ENCODE assay signal across 8 cellular contexts in the genomic region with DNA sequence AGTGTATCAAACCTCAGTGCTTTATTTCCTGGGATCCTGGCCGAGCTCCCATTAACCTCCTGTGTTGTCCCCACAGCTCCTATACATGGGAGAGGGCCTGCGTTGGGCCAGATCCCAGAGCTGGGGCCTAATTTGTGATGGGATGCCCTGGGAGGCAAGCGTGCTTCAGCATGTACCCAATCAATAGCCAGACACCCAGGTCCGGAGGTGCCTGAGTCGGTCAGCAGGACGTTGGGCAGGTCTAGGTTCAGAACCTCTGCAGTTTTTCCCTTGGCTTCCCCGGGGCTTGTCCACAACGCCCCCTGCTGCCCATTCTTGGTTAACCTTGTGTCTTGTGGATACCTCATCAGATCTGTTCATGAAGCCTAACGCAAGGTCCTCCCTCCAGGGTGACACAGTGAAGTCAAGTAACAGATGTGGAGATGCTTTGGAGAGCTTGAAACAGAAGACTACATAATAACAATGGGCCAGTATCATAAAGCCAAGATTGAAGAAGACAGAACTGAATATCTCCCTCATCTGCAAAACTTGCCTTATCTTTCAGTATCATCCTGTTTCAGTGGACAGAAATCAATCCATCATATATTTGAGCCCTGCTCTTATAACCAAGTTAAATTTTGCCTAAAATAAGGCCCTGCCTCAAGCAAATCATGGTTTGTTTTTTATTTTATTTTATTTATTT. TPM values are rescaled to one million over a fixed set of nuclear protein-coding genes. Genes with fewer than 3 reads are reported as not detected.
DNase-seq lines count a peak whose midpoint lies in the region; ATAC-seq, FAIRE-seq and TF ChIP-seq lines count a peak whose summit lies in the region.
"Not testable (repeated sequence)": the region's sequence is repeated elsewhere in the genome, so short reads cannot be mapped to it uniquely, and the experiment has no call there.

No MANE protein-coding gene starts in this region.

- not testable (repeated sequence) for H3K23ac ChIP-seq in H1 (ENCODE audit: insufficient read length)

- not testable (repeated sequence) for H3K79me2 ChIP-seq in KMS-11 (ENCODE audit: insufficient read depth, low read depth); H1 (ENCODE audit: control insufficient read depth in 1 of 2, insufficient read depth in 2 of 2, low read length in 2 of 2)

- not testable (repeated sequence) for TF ChIP-seq POLR2A in H1 (IDR thresholded peaks at IDR 0.05; ENCODE audit: control extremely low read depth in 1 of 2, low read depth in 2 of 2, low read length in 2 of 2)

- H2BK15ac ChIP-seq in H1 (ENCODE audit: low read length), result not testable (repeated sequence)

- not testable (repeated sequence) for H3K36me3 ChIP-seq in KMS-11 (ENCODE audit: insufficient read depth); H1 (ENCODE audit: control insufficient read depth in 2 of 4, insufficient read depth in 4 of 4, low read length in 3 of 4)

- peak overlapping the region; percentile 22; the same call in 1 of the 2 replicates for H3K18ac ChIP-seq in H1 (ENCODE audit: extremely low read depth, low read length)

- TF ChIP-seq EP300 in H1 (IDR thresholded peaks at IDR 0.05; ENCODE audit: borderline replicate concordance in 1 of 2, low read depth in 2 of 2, low read length in 2 of 2), result not testable (repeated sequence)

- not testable (repeated sequence) for H4K5ac ChIP-seq in H1 (ENCODE audit: insufficient read length, low read depth, low read length)

- not testable (repeated sequence) for H3K14ac ChIP-seq in H1 (ENCODE audit: insufficient read length)

- TF ChIP-seq CTCF in KMS-11 (conservative IDR thresholded peaks at IDR 0.05; ENCODE audit: low read depth, low read length) (peak; percentile 91), H1 (IDR thresholded peaks at IDR 0.05; ENCODE audit: control extremely low read depth in 1 of 3, insufficient read depth in 1 of 3, low read depth in 1 of 3, low read length in 3 of 3) (peak; percentile 62 to 82 (median 78))

- 0 out of 2 replicates have a peak overlapping the region, but pooled peaks have one; percentile 36 for H2BK20ac ChIP-seq in H1 (ENCODE audit: low read length)

- not testable (repeated sequence) for H2BK12ac ChIP-seq in H1 (ENCODE audit: low read depth, low read length)

- H4K8ac ChIP-seq in H1 (ENCODE audit: extremely low read depth, insufficient read depth, low read length), result not testable (repeated sequence)

- not testable (repeated sequence) for H3K27ac ChIP-seq in KMS-11; H1 (ENCODE audit: low read depth, low read length)

- H3K4ac ChIP-seq in H1 (replicated peaks; ENCODE audit: insufficient read length, low read depth, low read length), result not testable (repeated sequence)

- DNase-seq in COR-L47 (lab: John Stamatoyannopoulos, UW), result peak; percentile 55
- peak; percentile 86 for DNase-seq in OCI-M1 (lab: John Stamatoyannopoulos, UW)
- DNase-seq in activated CD8-positive, alpha-beta memory T cell treated with anti-CD3 and anti-CD28 coated beads, Interleukin-2, amount 50 U/mL, for 1 hour (ENCODE audit: extremely low read depth), result peak; percentile 73
- peak; percentile 78 to 95 for DNase-seq in H1 (ENCODE audit: low read depth in 1 of 2, low spot score in 2 of 2)
- DNase-seq in medulla oblongata (ENCODE audit: extremely low spot score), result peak; percentile 90
- DNase-seq in stimulated activated CD8-positive, alpha-beta memory T cell treated with anti-CD3 and anti-CD28 coated beads, Interleukin-15, amount 100 ng/mL, for 24 hours (ENCODE audit: low read depth), result peak; percentile 73

- ATAC-seq in GM21360 (IDR thresholded peaks at IDR 0.05; ENCODE audit: unreplicated experiment), result peak; percentile 73

- not testable (repeated sequence) for H3K4me3 ChIP-seq in KMS-11 (IDR thresholded peaks at IDR 0.05; ENCODE audit: insufficient read depth, low read depth, low read length); H1 (ENCODE audit: extremely low read depth in 1 of 4, insufficient read depth in 2 of 4, low read depth in 3 of 4, low read length in 4 of 4)

- CTCF ChIA-PET in H1 (lab: Charles Lee; ENCODE audit: partially characterized antibody), result interaction anchor here (0.6 to 10.2 kb wide), 15 partner anchors 9 to 390 kb away, joined by 3 to 128 read pairs (median 5); no protein-coding TSS in a partner anchor

- POLR2A ChIA-PET in H1 (lab: Charles Lee; ENCODE audit: partially characterized antibody), result interaction anchor here (1.8 kb wide), 1 partner anchor 70 kb away, joined by 5 read pairs; no protein-coding TSS in a partner anchor

- H3K9me3 ChIP-seq in H1 (ENCODE audit: insufficient read depth in 2 of 2, low read depth in 1 of 2, low read length in 1 of 2), result not testable (repeated sequence)

- peak overlapping the region; percentile 38; the same call in 1 of the 2 replicates for H2AFZ ChIP-seq in KMS-11 (ENCODE audit: low read depth)
- H2AFZ ChIP-seq in H1 (ENCODE audit: low read length), result not testable (repeated sequence)

- not testable (repeated sequence) for H3K56ac ChIP-seq in H1 (replicated peaks; ENCODE audit: insufficient read length, low read depth, low read length)

- peak; percentile 45 for FAIRE-seq in H1 (lab: Jason Lieb, UNC)

- H3K27me3 ChIP-seq in KMS-11 (ENCODE audit: insufficient read depth, low read depth); H1 (replicated peaks in 1 of 4; ENCODE audit: control insufficient read depth in 3 of 4, extremely low read depth in 1 of 4, insufficient read depth in 3 of 4, low read length in 3 of 4): not testable (repeated sequence)

- not testable (repeated sequence) for H4K91ac ChIP-seq in H1 (replicated peaks; ENCODE audit: insufficient read length, low read length)

- not testable (repeated sequence) for H2BK120ac ChIP-seq in H1 (replicated peaks; ENCODE audit: low read depth, low read length)

- H3K4me1 ChIP-seq in KMS-11 (ENCODE audit: low read depth, poor library complexity, severe bottlenecking) (peaks cover 59% of the 10 kb centered on the region), H1 (replicated peaks in 1 of 4; ENCODE audit: control insufficient read depth in 3 of 4, insufficient read depth in 4 of 4, low read length in 3 of 4) (peaks cover 13 to 28% (median 22%) of the 10 kb centered on the region in 4 experiments; a peak in 6 of 7 replicates)

- not testable (repeated sequence) for H3K9ac ChIP-seq in KMS-11; H1 (replicated peaks in 1 of 4; ENCODE audit: extremely low read depth in 1 of 4, low read depth in 3 of 4, low read length in 3 of 4)

- not testable (repeated sequence) for H4K20me1 ChIP-seq in KMS-11 (ENCODE audit: insufficient read depth); H1 (replicated peaks in 1 of 2; ENCODE audit: control insufficient read depth in 1 of 2, insufficient read depth in 2 of 2, low read length in 2 of 2)

- peak overlapping the region; percentile 37; the same call in 1 of the 2 replicates for H3K4me2 ChIP-seq in KMS-11
- H3K4me2 ChIP-seq in H1 (ENCODE audit: insufficient read depth in 1 of 2, low read depth in 2 of 2, low read length in 2 of 2), result not testable (repeated sequence)

- not testable (repeated sequence) for H3K79me1 ChIP-seq in H1 (ENCODE audit: low read depth, low read length)

- H3K23me2 ChIP-seq in H1 (ENCODE audit: low read depth, low read length), result not testable (repeated sequence)

- H2AK5ac ChIP-seq in H1 (ENCODE audit: low read depth, low read length), result not testable (repeated sequence)

- not testable (repeated sequence) for H2BK5ac ChIP-seq in H1 (ENCODE audit: low read depth, low read length)

- peak; percentile 85 to 86 for TF ChIP-seq RAD21 in H1 (IDR thresholded peaks at IDR 0.05 in 1 of 2, conservative IDR thresholded peaks at IDR 0.05 in 1 of 2; ENCODE audit: low read depth in 2 of 2, low read length in 2 of 2)

- 53% methylated on average over 9 of the region's 9 CpGs; no CpG with 5 or more reads in 1 of the 2 experiments for WGBS in H1 (ENCODE audit: extremely low coverage in 1 of 2, insufficient coverage in 1 of 2, insufficient read length in 1 of 2, insufficient replicate concordance in 2 of 2, low coverage in 1 of 2, low lambda C conversion rate in 2 of 2, missing lambda C conversion rate in 1 of 2), 2 experiments

RNA-seq across cellular contexts. Expression of gene ANXA4, which starts 27.3 kb away (rescaled TPM):
- 16.9 and 17.6 TPM in 2 replicates for total RNA-seq in H1 (2021; fragmentation: NEBNext Ultra II Directional; extraction: Animal tissue kit (Norgen Biotek cat#: 25700))
- polyA plus RNA-seq in H1 (2011; rRNA removed), result 8.9 and 9.4 TPM in 2 replicates
- polyA plus RNA-seq in H1 (2011; cell fraction: cytosol; rRNA removed), result 17.2 TPM
- 20.7 TPM for polyA plus RNA-seq in H1 (2011; cell fraction: nucleus; rRNA removed)
- polyA plus RNA-seq in H1 (2012, experiment 1 of 2), result 21.8 to 31.5 TPM (median 26.2 TPM) in 4 replicates
- polyA plus RNA-seq in H1 (2012, experiment 2 of 2), result 5.4 TPM
- polyA plus RNA-seq in H1 (2013, experiment 1 of 2), result 10.7 TPM
- 9.8 TPM for polyA plus RNA-seq in H1 (2013, experiment 2 of 2)
- polyA minus RNA-seq in H1 (2011; rRNA and poly(A)+ RNA removed), result 24.1 and 26.9 TPM in 2 replicates
- polyA minus RNA-seq in H1 (2011; cell fraction: cytosol; rRNA and poly(A)+ RNA removed), result 6.3 TPM
- 9.0 TPM for polyA minus RNA-seq in H1 (2011; cell fraction: nucleus; rRNA and poly(A)+ RNA removed)
